ENCODE assay signal across 8 cellular contexts in genomic region chr5:141664733-141665461, GRCh38. TPM values are rescaled to one million over a fixed set of nuclear protein-coding genes. Genes with fewer than 3 reads are reported as not detected.
DNase-seq lines count a peak whose midpoint lies in the region; ATAC-seq and TF ChIP-seq lines count a peak whose summit lies in the region.

No MANE protein-coding gene starts in this region.

- POLR2A ChIA-PET in SK-N-SH (lab: Yijun Ruan, JAX): interaction anchor here (1.2 kb wide), 1 partner anchor 16 kb away, joined by 5 read pairs; no protein-coding TSS in a partner anchor

- no peaks in the 10 kb centered on the region for H3K9me3 ChIP-seq in SK-N-SH

- peaks cover 19% of the 10 kb centered on the region for H3K27me3 Mint-ChIP-seq in activated naive CD4-positive, alpha-beta T cell treated with anti-CD3 and anti-CD28 coated beads, Interleukin-2, amount 10 ng/mL, durations not matched to agents 7 days and 5 days

- H3K9me2 ChIP-seq in SK-N-SH: no peaks in the 10 kb centered on the region

- H3K4me3 ChIP-seq in Jurkat, Clone E6-1 (ENCODE audit: low read length): no peak overlapping the region
- H3K4me3 ChIP-seq in SK-N-SH (ENCODE audit: low read depth in 2 of 2, low read length in 1 of 2): no peak overlapping the region; a peak in 1 of 4 replicates

- no peak overlapping the region for H3K4me3 Mint-ChIP-seq in activated naive CD4-positive, alpha-beta T cell treated with anti-CD3 and anti-CD28 coated beads, Interleukin-2, amount 10 ng/mL, durations not matched to agents 7 days and 5 days

- TF ChIP-seq EP300 in SK-N-SH (IDR thresholded peaks at IDR 0.05; ENCODE audit: borderline replicate concordance in 1 of 2, low read depth in 1 of 2, low read length in 1 of 2): no peak

- no peaks in the 10 kb centered on the region for H3K36me3 Mint-ChIP-seq in activated naive CD4-positive, alpha-beta T cell treated with anti-CD3 and anti-CD28 coated beads, Interleukin-2, amount 10 ng/mL, durations not matched to agents 7 days and 5 days

- CTCF ChIA-PET in SK-N-SH (lab: Yijun Ruan, JAX): interaction anchor here (0.6 to 3.4 kb wide), 42 partner anchors 8 to 333 kb away, joined by 3 to 55 read pairs (median 4); partner anchors contain the start of genes DIAPH1, FCHSD1, PCDH1 and PCDH12
- CTCF ChIA-PET in activated naive CD4-positive, alpha-beta T cell treated with anti-CD3 and anti-CD28 coated beads, Interleukin-2, amount 10 ng/mL, durations not matched to agents 7 days and 5 days (lab: Charles Lee): interaction anchor here (0.6 to 3.9 kb wide), 24 partner anchors 8 to 296 kb away, joined by 3 to 28 read pairs (median 5); partner anchors contain the start of genes DIAPH1, FCHSD1 and PCDH1

- peak; percentile 96 for ATAC-seq in GM21717 (IDR thresholded peaks at IDR 0.05; ENCODE audit: unreplicated experiment)
- ATAC-seq in Right ventricle myocardium superior (ENCODE audit: poor library complexity): peak; percentile 91

- peaks cover 6% of the 10 kb centered on the region for H3F3A ChIP-seq in SK-N-SH (replicated peaks; ENCODE audit: insufficient read depth)

- H3K4me1 Mint-ChIP-seq in activated naive CD4-positive, alpha-beta T cell treated with anti-CD3 and anti-CD28 coated beads, Interleukin-2, amount 10 ng/mL, durations not matched to agents 7 days and 5 days: peaks cover 5% of the 10 kb centered on the region

- peak; percentile 83 for TF ChIP-seq RAD21 in SK-N-SH (IDR thresholded peaks at IDR 0.05; ENCODE audit: low read length)

- no peak overlapping the region for H3K4me2 ChIP-seq in SK-N-SH

- H4K20me1 ChIP-seq in SK-N-SH (ENCODE audit: insufficient read depth): no peaks in the 10 kb centered on the region

- WGBS in SK-N-SH (ENCODE audit: low lambda C conversion rate): 48% methylated on average over 8 of the region's 13 CpGs

- H3K9ac ChIP-seq in SK-N-SH: no peak overlapping the region

- DNase-seq in GDM1 (lab: John Stamatoyannopoulos, UW) (peak; percentile 52), SK-N-SH (peak; percentile 90), Right ventricle myocardium superior (peak; percentile 87), retina (peak; percentile 87), amniotic stem cell (lab: John Stamatoyannopoulos, UW) (no peak)
- DNase-seq in Jurkat, Clone E6-1 (ENCODE audit: low read depth, low spot score): peak; percentile 51
- peak; percentile 84 for DNase-seq in activated naive CD4-positive, alpha-beta T cell treated with anti-CD3 and anti-CD28 coated beads, Interleukin-2, amount 10 ng/mL, durations not matched to agents 7 days and 5 days

- intact Hi-C loops in Right ventricle myocardium superior (cut with DNase I): no loop called here

- H2AFZ ChIP-seq in SK-N-SH (ENCODE audit: low read depth): no peak overlapping the region

- no peaks in the 10 kb centered on the region for H3K79me2 ChIP-seq in SK-N-SH (ENCODE audit: insufficient read depth)

- no peaks in the 10 kb centered on the region for H3K9me3 Mint-ChIP-seq in activated naive CD4-positive, alpha-beta T cell treated with anti-CD3 and anti-CD28 coated beads, Interleukin-2, amount 10 ng/mL, durations not matched to agents 7 days and 5 days

- H3K4me1 ChIP-seq in SK-N-SH (ENCODE audit: control insufficient read depth in 1 of 2, insufficient read depth in 2 of 2, low read depth in 1 of 2, low read length in 1 of 2): no peaks in the 10 kb centered on the region; a peak in 1 of 4 replicates

- no peaks in the 10 kb centered on the region for H3K27me3 ChIP-seq in SK-N-SH (ENCODE audit: insufficient read depth)

- H3K27ac Mint-ChIP-seq in activated naive CD4-positive, alpha-beta T cell treated with anti-CD3 and anti-CD28 coated beads, Interleukin-2, amount 10 ng/mL, durations not matched to agents 7 days and 5 days: no peak overlapping the region

- peaks cover 20 to 33% of the 10 kb centered on the region in 2 experiments for H3K36me3 ChIP-seq in SK-N-SH (replicated peaks in 1 of 2; ENCODE audit: control insufficient read depth in 1 of 2, insufficient read depth in 2 of 2, low read length in 1 of 2)

- H3K27ac ChIP-seq in SK-N-SH (ENCODE audit: low read depth in 2 of 2, low read length in 1 of 2): no peak overlapping the region

- peak; percentile 89 for TF ChIP-seq CTCF in SK-N-SH (IDR thresholded peaks at IDR 0.05)

TF ChIP-seq in SK-N-SH, 30 proteins besides CTCF, POLR2A, EP300 and RAD21:
- TF ChIP-seq USF2 (IDR thresholded peaks at IDR 0.05; ENCODE audit: borderline replicate concordance, low read depth, low read length) (no peak), SMC3 (IDR thresholded peaks at IDR 0.05; ENCODE audit: low read depth, low read length) (peak; percentile 67), FOSL2 (IDR thresholded peaks at IDR 0.05; ENCODE audit: borderline replicate concordance, low read depth) (no peak), ELF1 (IDR thresholded peaks at IDR 0.05) (peak; percentile 52; the same call in 1 of the 2 replicates), USF1 (IDR thresholded peaks at IDR 0.05; ENCODE audit: borderline replicate concordance, low read depth) (no peak), CHD2 (IDR thresholded peaks at IDR 0.05; ENCODE audit: low read length, partially characterized antibody) (no peak)

RNA-seq across cellular contexts. Expression of gene FCHSD1, which starts 13.7 kb away (rescaled TPM):
- 0.90 TPM for polyA plus RNA-seq in Jurkat, Clone E6-1 (2012; ENCODE audit: insufficient read depth, insufficient read length)
- 49.2 and 58.3 TPM in 2 replicates for polyA plus RNA-seq in SK-N-SH (2012; rRNA removed)
- polyA plus RNA-seq in SK-N-SH (2012; cell fraction: cytosol; rRNA removed): 8.9 and 12.7 TPM in 2 replicates
- polyA plus RNA-seq in SK-N-SH (2012; cell fraction: nucleus; rRNA removed): 382 and 466 TPM in 2 replicates
- total RNA-seq in Right ventricle myocardium superior: 2.6 TPM

RNA-seq across cellular contexts. Expression of gene ARAP3, which starts 17.1 kb away (rescaled TPM):
- polyA plus RNA-seq in Jurkat, Clone E6-1 (2012; ENCODE audit: insufficient read depth, insufficient read length): not detected
- polyA plus RNA-seq in SK-N-SH (2012; rRNA removed): 5.5 and 6.5 TPM in 2 replicates
- 2.8 and 4.6 TPM in 2 replicates for polyA plus RNA-seq in SK-N-SH (2012; cell fraction: cytosol; rRNA removed)
- 31.5 and 41.8 TPM in 2 replicates for polyA plus RNA-seq in SK-N-SH (2012; cell fraction: nucleus; rRNA removed)
- 12.5 TPM for total RNA-seq in Right ventricle myocardium superior

RNA-seq across cellular contexts. Expression of gene RELL2, which starts 28.1 kb away (rescaled TPM):
- 52.0 TPM for polyA plus RNA-seq in Jurkat, Clone E6-1 (2012; ENCODE audit: insufficient read depth, insufficient read length)
- 15.6 and 16.1 TPM in 2 replicates for polyA plus RNA-seq in SK-N-SH (2012; rRNA removed)
- 8.0 and 12.2 TPM in 2 replicates for polyA plus RNA-seq in SK-N-SH (2012; cell fraction: cytosol; rRNA removed)
- 46.7 and 59.2 TPM in 2 replicates for polyA plus RNA-seq in SK-N-SH (2012; cell fraction: nucleus; rRNA removed)
- total RNA-seq in Right ventricle myocardium superior: 0.86 TPM

RNA-seq across cellular contexts. Expression of gene HDAC3, which starts 28.2 kb away (rescaled TPM):
- 140 TPM for polyA plus RNA-seq in Jurkat, Clone E6-1 (2012; ENCODE audit: insufficient read depth, insufficient read length)
- 104 and 115 TPM in 2 replicates for polyA plus RNA-seq in SK-N-SH (2012; rRNA removed)
- 74.7 and 86.2 TPM in 2 replicates for polyA plus RNA-seq in SK-N-SH (2012; cell fraction: cytosol; rRNA removed)
- 171 and 231 TPM in 2 replicates for polyA plus RNA-seq in SK-N-SH (2012; cell fraction: nucleus; rRNA removed)
- 29.1 TPM for total RNA-seq in Right ventricle myocardium superior

RNA-seq across cellular contexts. Expression of gene DIAPH1, which starts 46.1 kb away (rescaled TPM):
- polyA plus RNA-seq in Jurkat, Clone E6-1 (2012; ENCODE audit: insufficient read depth, insufficient read length): 268 TPM
- polyA plus RNA-seq in SK-N-SH (2012; rRNA removed): 28.2 and 30.4 TPM in 2 replicates
- 20.6 and 29.6 TPM in 2 replicates for polyA plus RNA-seq in SK-N-SH (2012; cell fraction: cytosol; rRNA removed)
- 75.5 and 79.2 TPM in 2 replicates for polyA plus RNA-seq in SK-N-SH (2012; cell fraction: nucleus; rRNA removed)
- 32.0 TPM for total RNA-seq in Right ventricle myocardium superior
